Comparison of ENCODE assay signal across 17 cellular contexts in the genomic region with DNA sequence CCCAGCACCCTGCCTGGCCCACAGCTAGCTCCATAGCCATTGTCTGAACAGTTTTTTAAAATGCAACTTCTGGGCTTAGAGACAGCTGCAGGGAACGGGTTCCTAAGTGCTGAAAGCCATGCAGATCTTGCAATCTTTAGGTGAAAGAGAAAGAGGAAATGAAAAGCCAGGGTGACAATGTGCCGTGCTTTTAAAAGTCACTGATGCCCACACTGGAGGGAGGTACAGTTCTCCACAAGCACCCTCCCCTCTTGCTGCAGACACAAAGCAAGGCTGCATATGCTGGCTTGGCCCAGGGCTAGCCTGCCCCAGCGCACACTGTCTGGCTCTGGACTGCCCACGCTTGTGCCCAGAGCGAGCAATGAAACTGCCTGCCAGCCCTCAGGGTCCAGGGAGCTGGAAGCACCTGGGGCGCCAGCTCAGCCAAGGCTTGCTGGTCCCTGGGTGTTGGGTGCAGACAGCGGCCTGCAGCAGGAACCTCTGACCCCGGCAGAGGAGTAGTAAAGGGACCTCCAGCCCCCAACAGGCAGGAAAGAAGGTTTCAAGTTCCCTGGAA.
"Had no signal": no experiment of that assay in that cellular context is flagged by ENCODE, and none has a peak within 500 bp of the region (broad histone marks: within the 10 kb centered on the region; RNA-seq: fewer than 3 reads in every experiment).

No MANE protein-coding gene starts in this region.

- H3K27me3 ChIP-seq: gastrocnemius medialis had no signal

- H3K4me3 ChIP-seq: esophagus muscularis mucosa, gastrocnemius medialis, spleen had no signal

- DNase-seq: effector memory CD4-positive, alpha-beta T cell; gastrocnemius medialis; islet precursor cell; mammary epithelial cell; naive thymus-derived CD4-positive, alpha-beta T cell; nephron progenitor cell; posterior cingulate gyrus; spleen; stimulated activated CD4-positive, alpha-beta T cell treated with anti-CD3 and anti-CD28 coated beads, Interleukin-15, amount 100 ng/mL, for 24 hours; stimulated activated CD4-positive, alpha-beta T cell treated with anti-CD3 and anti-CD28 coated beads, Interleukin-1b, Interleukin-23, amount 100 ng/mL, for 48 hours; stimulated activated CD4-positive, alpha-beta T cell treated with anti-CD3 and anti-CD28 coated beads, Interleukin-4, amount 100 ng/mL, for 24 hours; stimulated activated naive CD4-positive, alpha-beta T cell treated with Interleukin-2 at 50 U/mL for 16 hours; trophoblast cell had no signal

- H3K27ac ChIP-seq: esophagus muscularis mucosa, gastrocnemius medialis, neutrophil, spleen had no signal

- H3K36me3 ChIP-seq: esophagus muscularis mucosa, gastrocnemius medialis, neutrophil, spleen had no signal

- ATAC-seq: gastrocnemius medialis; left lobe of liver; naive thymus-derived CD4-positive, alpha-beta T cell; sciatic nerve had no signal

- H3K4me1 ChIP-seq: gastrocnemius medialis, spleen had no signal

- H3K9me3 ChIP-seq: gastrocnemius medialis, neutrophil, spleen had no signal
